8 cellular contexts compared by ENCODE assay signal in the genomic region with DNA sequence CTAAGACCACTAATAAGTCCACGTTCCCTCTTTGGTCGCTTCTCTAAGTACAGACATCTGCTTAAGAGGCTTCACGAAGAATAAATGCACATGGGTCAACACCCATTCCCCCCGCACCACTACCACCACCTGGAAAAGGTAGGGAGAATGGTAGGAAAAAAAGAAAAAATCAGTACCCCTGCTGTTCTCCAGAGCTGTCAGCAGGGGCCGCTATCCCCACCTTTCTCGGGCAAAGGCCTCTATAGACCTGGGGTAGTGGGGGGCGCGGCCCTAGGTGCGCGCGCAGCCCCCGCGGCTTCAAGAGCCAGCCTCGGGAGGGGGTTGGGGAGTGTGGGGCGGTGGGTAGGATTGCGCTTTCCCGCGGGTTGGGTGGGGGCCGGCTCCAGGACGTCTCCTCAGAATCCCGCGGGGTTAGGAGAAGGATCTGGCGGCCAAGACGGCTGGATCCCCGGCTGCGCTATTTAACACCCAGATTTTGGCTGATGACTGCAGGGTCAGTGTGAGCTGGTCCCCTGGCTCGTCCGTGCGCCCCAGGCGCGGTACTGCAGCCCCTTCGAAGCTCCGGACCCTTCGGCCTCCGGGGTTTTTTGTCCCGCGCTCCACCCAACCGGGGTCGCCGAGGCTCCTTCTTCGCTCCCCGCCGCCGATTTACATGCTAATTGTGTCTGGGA. TPM values are rescaled to one million over a fixed set of nuclear protein-coding genes. Genes with fewer than 3 reads are reported as not detected.
A peak's percentile ranks its signal among the peaks of the same experiment; 100 is the strongest.
DNase-seq lines count a peak whose midpoint lies in the region; ATAC-seq and TF ChIP-seq lines count a peak whose summit lies in the region.

No MANE protein-coding gene starts in this region.

- ATAC-seq in activated CD4-positive, CD25-positive, alpha-beta regulatory T cell treated with anti-CD3 and anti-CD28 coated beads, Interleukin-2, amount 50 U/mL, for 24 hours = peak; percentile 19 to 48

- H3K4me3 ChIP-seq in neutrophil (ENCODE audit: low read depth in 1 of 2, low read length in 1 of 2) = peak overlapping the region; percentile 69 to 80

- H3K4ac ChIP-seq in H9 (ENCODE audit: low read depth, low read length) = no peak overlapping the region

- H3K27me3 ChIP-seq in H9 (ENCODE audit: insufficient read depth, low read length) (no peaks in the 10 kb centered on the region), neutrophil (peaks cover 100% of the 10 kb centered on the region)

- peaks cover 32% of the 10 kb centered on the region; the same call in 1 of the 2 replicates for H3K79me2 ChIP-seq in H9 (ENCODE audit: insufficient read depth, low read length)

- peak overlapping the region; percentile 95 to 99 (median 98); a peak in 5 of 7 replicates for H3K27ac Mint-ChIP-seq in H9
- peak overlapping the region; percentile 34 for H3K27ac Mint-ChIP-seq in activated T-helper 1 cell treated with anti-CD3 and anti-CD28 coated beads, Interleukin-12 subunit alpha, Interleukin-12 subunit beta, Interleukin-2, Interleukin-4 antibody, amounts not matched to agents 30 ng/mL and 10 ng/mL and 1 ng/mL, durations not matched to agents 14 hours and 24 hours and 36 hours

- H3K56ac ChIP-seq in H9 (ENCODE audit: insufficient read length, low read depth, low read length) = no peak overlapping the region

- WGBS in H9 (ENCODE audit: extremely low coverage, insufficient read length, low lambda C conversion rate) = no CpG with 5 or more reads among the region's 44 CpGs

- peaks cover 3% of the 10 kb centered on the region for H4K20me1 ChIP-seq in H9 (ENCODE audit: control insufficient read depth, insufficient read depth, insufficient read length)

- H4K5ac ChIP-seq in H9 (ENCODE audit: insufficient read length, low read depth, low read length) = no peak overlapping the region

- no peaks in the 10 kb centered on the region; a peak in 1 of 5 replicates for H3K9me3 Mint-ChIP-seq in H9
- no peaks in the 10 kb centered on the region for H3K9me3 Mint-ChIP-seq in activated T-helper 1 cell treated with anti-CD3 and anti-CD28 coated beads, Interleukin-12 subunit alpha, Interleukin-12 subunit beta, Interleukin-2, Interleukin-4 antibody, amounts not matched to agents 30 ng/mL and 10 ng/mL and 1 ng/mL, durations not matched to agents 14 hours and 24 hours and 36 hours

- intact Hi-C loops in activated T-helper 1 cell treated with anti-CD3 and anti-CD28 coated beads, Interleukin-12 subunit alpha, Interleukin-12 subunit beta, Interleukin-2, Interleukin-4 antibody, amounts not matched to agents 30 ng/mL and 10 ng/mL and 1 ng/mL, durations not matched to agents 14 hours and 24 hours and 36 hours (cut with micrococcal nuclease) = loop anchor here (5.0 kb wide), 1 partner anchor 759 kb away; a partner anchor contains a TSS

- TF ChIP-seq CTCF in H9 (conservative IDR thresholded peaks at IDR 0.05) (peak; percentile 91), neutrophil (IDR thresholded peaks at IDR 0.05) (peak; percentile 34)

- peaks cover 14 to 30% (median 23%) of the 10 kb centered on the region in 3 experiments; a peak in 6 of 7 replicates for H3K36me3 Mint-ChIP-seq in H9 (ENCODE audit: insufficient read depth in 1 of 3, low read depth in 3 of 3)
- no peaks in the 10 kb centered on the region for H3K36me3 Mint-ChIP-seq in activated T-helper 1 cell treated with anti-CD3 and anti-CD28 coated beads, Interleukin-12 subunit alpha, Interleukin-12 subunit beta, Interleukin-2, Interleukin-4 antibody, amounts not matched to agents 30 ng/mL and 10 ng/mL and 1 ng/mL, durations not matched to agents 14 hours and 24 hours and 36 hours (ENCODE audit: low read depth)

- H2BK15ac ChIP-seq in H9 (ENCODE audit: low read depth, low read length) = no peak overlapping the region

- peak overlapping the region; percentile 9 for H2BK5ac ChIP-seq in H9 (ENCODE audit: insufficient read length, low read length)

- no peaks in the 10 kb centered on the region for H3K9me3 ChIP-seq in H9 (ENCODE audit: control insufficient read depth, low read depth, low read length)
- no peaks in the 10 kb centered on the region for H3K9me3 ChIP-seq in neutrophil

- H2AK5ac ChIP-seq in H9 (ENCODE audit: insufficient read length, low read length) = no peak overlapping the region

- H3K27me3 Mint-ChIP-seq in H9 (ENCODE audit: low read depth) = no peaks in the 10 kb centered on the region
- H3K27me3 Mint-ChIP-seq in activated T-helper 1 cell treated with anti-CD3 and anti-CD28 coated beads, Interleukin-12 subunit alpha, Interleukin-12 subunit beta, Interleukin-2, Interleukin-4 antibody, amounts not matched to agents 30 ng/mL and 10 ng/mL and 1 ng/mL, durations not matched to agents 14 hours and 24 hours and 36 hours (ENCODE audit: insufficient read depth) = peaks cover 75% of the 10 kb centered on the region

- no peak overlapping the region for H2AFZ ChIP-seq in H9 (ENCODE audit: low read length)

- no peak overlapping the region for H3T11ph ChIP-seq in H9 (ENCODE audit: low read length)

- H3K4me1 ChIP-seq in H9 (ENCODE audit: insufficient read depth, low read length) (peaks cover 4% of the 10 kb centered on the region; the same call in 1 of the 2 replicates), neutrophil (ENCODE audit: control insufficient read depth in 1 of 2, insufficient read depth in 1 of 2, low read depth in 1 of 2, low read length in 1 of 2) (peaks cover 42 to 46% of the 10 kb centered on the region in 2 experiments)

- H3K4me1 Mint-ChIP-seq in H9 = peaks cover 29 to 36% of the 10 kb centered on the region in 2 experiments
- H3K4me1 Mint-ChIP-seq in activated T-helper 1 cell treated with anti-CD3 and anti-CD28 coated beads, Interleukin-12 subunit alpha, Interleukin-12 subunit beta, Interleukin-2, Interleukin-4 antibody, amounts not matched to agents 30 ng/mL and 10 ng/mL and 1 ng/mL, durations not matched to agents 14 hours and 24 hours and 36 hours (ENCODE audit: low read depth) = peaks cover 26% of the 10 kb centered on the region

- no peaks in the 10 kb centered on the region for H3K36me3 ChIP-seq in neutrophil

- peak overlapping the region; percentile 99 for H3K4me3 Mint-ChIP-seq in H9
- H3K4me3 Mint-ChIP-seq in activated T-helper 1 cell treated with anti-CD3 and anti-CD28 coated beads, Interleukin-12 subunit alpha, Interleukin-12 subunit beta, Interleukin-2, Interleukin-4 antibody, amounts not matched to agents 30 ng/mL and 10 ng/mL and 1 ng/mL, durations not matched to agents 14 hours and 24 hours and 36 hours = peak overlapping the region; percentile 39

- no peak for DNase-seq in activated CD4-positive, CD25-positive, alpha-beta regulatory T cell (lab: John Stamatoyannopoulos, UW)
- peak; percentile 93 for DNase-seq in H9
- DNase-seq in M059J (ENCODE audit: low read depth) = peak; percentile 27
- DNase-seq in activated T-helper 1 cell treated with anti-CD3 and anti-CD28 coated beads, Interleukin-12 subunit alpha, Interleukin-12 subunit beta, Interleukin-2, Interleukin-4 antibody, amounts not matched to agents 30 ng/mL and 10 ng/mL and 1 ng/mL, durations not matched to agents 14 hours and 24 hours and 36 hours (ENCODE audit: low spot score) = peak; percentile 20
- DNase-seq in globus pallidus (ENCODE audit: low spot score) = peak; percentile 79
- DNase-seq in stimulated activated naive CD4-positive, alpha-beta T cell treated with Interleukin-2 at 50 U/mL for 16 hours (lab: John Stamatoyannopoulos, UW) = no peak

- no peak overlapping the region for H2BK120ac ChIP-seq in H9 (ENCODE audit: low read depth, low read length, poor library complexity, severe bottlenecking)

- peaks cover 11% of the 10 kb centered on the region for H3K23me2 ChIP-seq in H9 (ENCODE audit: insufficient read length, low read depth, low read length, poor library complexity, severe bottlenecking)

- H3K18ac ChIP-seq in H9 (ENCODE audit: insufficient read length, low read depth, low read length) = peak overlapping the region; percentile 80

- H3K79me1 ChIP-seq in H9 (ENCODE audit: insufficient read depth, low read depth, low read length, poor library complexity, severe bottlenecking) = no peaks in the 10 kb centered on the region

- H4K91ac ChIP-seq in H9 (ENCODE audit: insufficient read length, low read depth, low read length) = no peak overlapping the region

- peak overlapping the region; percentile 63 for H3K27ac ChIP-seq in H9 (ENCODE audit: insufficient read length, low read depth, low read length)
- H3K27ac ChIP-seq in neutrophil = no peak overlapping the region

- H2BK12ac ChIP-seq in H9 (ENCODE audit: insufficient read length, low read depth, low read length) = peak overlapping the region; percentile 38

- no peak overlapping the region for H3K23ac ChIP-seq in H9 (ENCODE audit: insufficient read length, low read depth, low read length)

- H3K4me2 ChIP-seq in H9 (ENCODE audit: insufficient read depth, insufficient read length, low read length) = peak overlapping the region; percentile 96

- no peak overlapping the region for H2BK20ac ChIP-seq in H9 (ENCODE audit: low read depth, low read length, poor library complexity, severe bottlenecking)

- H3K14ac ChIP-seq in H9 (ENCODE audit: insufficient read depth, low read length) = peak overlapping the region; percentile 81; the same call in 1 of the 2 replicates

- H3K9ac ChIP-seq in H9 (ENCODE audit: extremely low read depth, insufficient read length, low read length) = peak overlapping the region; percentile 71

- H4K8ac ChIP-seq in H9 (replicated peaks; ENCODE audit: insufficient read length, low read depth, low read length) = no peak overlapping the region

RNA-seq across cellular contexts. Expression of a gene that starts 1.6 kb away (rescaled TPM):
- total RNA-seq in H9 (2021) = 335 and 354 TPM in 2 replicates
- not detected in 2 replicates for total RNA-seq in M059J (2014; rRNA removed; shearing (Covaris generic))
- 0.23 and 0.39 TPM in 2 replicates for total RNA-seq in activated T-helper 1 cell treated with anti-CD3 and anti-CD28 coated beads, Interleukin-12 subunit alpha, Interleukin-12 subunit beta, Interleukin-2, Interleukin-4 antibody, amounts not matched to agents 30 ng/mL and 10 ng/mL and 1 ng/mL, durations not matched to agents 14 hours and 24 hours and 36 hours

Comparison
In these comparisons a context has a peak if more than half of its experiments do, and no peak if none do; other contexts are left out.
1. DNase-seq: peak in H9 (single experiment), M059J (single experiment), activated T-helper 1 cell treated with anti-CD3 and anti-CD28 coated beads, Interleukin-12 subunit alpha, Interleukin-12 subunit beta, Interleukin-2, Interleukin-4 antibody, amounts not matched to agents 30 ng/mL and 10 ng/mL and 1 ng/mL, durations not matched to agents 14 hours and 24 hours and 36 hours (single experiment) and globus pallidus (single experiment); none in activated CD4-positive, CD25-positive, alpha-beta regulatory T cell (0 of 4) and stimulated activated naive CD4-positive, alpha-beta T cell treated with Interleukin-2 at 50 U/mL for 16 hours (single experiment).
2. RNA of a gene that starts 1.6 kb away (total RNA-seq): 335 to 354 TPM in H9; 0.23 to 0.39 TPM in activated T-helper 1 cell treated with anti-CD3 and anti-CD28 coated beads, Interleukin-12 subunit alpha, Interleukin-12 subunit beta, Interleukin-2, Interleukin-4 antibody, amounts not matched to agents 30 ng/mL and 10 ng/mL and 1 ng/mL, durations not matched to agents 14 hours and 24 hours and 36 hours and not detected in M059J; every median in the first group is over 100 times any median in the second.